19 cellular contexts compared by ENCODE assay signal in the genomic region with DNA sequence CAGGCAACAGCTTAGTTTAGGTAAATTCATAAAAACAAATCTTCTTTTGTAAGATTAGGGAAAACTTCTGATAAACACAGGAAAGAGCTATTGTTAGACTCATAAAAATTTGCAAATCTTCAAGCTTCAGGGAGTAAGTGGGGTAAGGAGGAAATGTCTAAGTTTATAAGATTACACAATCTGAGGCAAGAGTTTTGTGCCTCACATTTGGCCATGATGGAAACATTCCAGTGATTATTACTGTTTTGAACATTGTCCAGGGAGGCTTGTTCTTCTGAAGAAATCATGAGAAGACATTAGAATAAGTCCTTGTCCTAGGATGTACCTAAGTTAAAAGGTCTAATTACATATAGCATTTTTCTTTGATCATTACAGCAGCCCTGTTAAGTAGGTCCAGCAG.
A peak's percentile ranks its signal among the peaks of the same experiment; 100 is the strongest.
DNase-seq lines count a peak whose midpoint lies in the region; ATAC-seq and TF ChIP-seq lines count a peak whose summit lies in the region.
"Had no signal": no experiment of that assay in that cellular context is flagged by ENCODE, and none has a peak within 500 bp of the region (broad histone marks: within the 10 kb centered on the region; RNA-seq: fewer than 3 reads in every experiment).

No MANE protein-coding gene starts in this region.

- no peak for ATAC-seq in left lobe of liver
- ATAC-seq: body of pancreas; K562; stimulated activated naive B cell treated with anti-CD40 and anti-IgM and Interleukin-4, amounts not matched to agents 10 μg/mL and 1 μg/mL and 100 μg/mL, for 72 hours had no signal

- no peaks in the 10 kb centered on the region for H3K9me3 ChIP-seq in sigmoid colon
- H3K9me3 ChIP-seq: body of pancreas, HAP-1, transverse colon had no signal

- peak overlapping the region; percentile 29 to 52 (median 40) for H3K27ac ChIP-seq in sigmoid colon
- H3K27ac ChIP-seq: body of pancreas, epithelial cell of prostate had no signal

- H3K36me3 ChIP-seq in sigmoid colon = no peaks in the 10 kb centered on the region
- H3K36me3 ChIP-seq: HAP-1, transverse colon had no signal

- peaks cover 0 to 18% (median 8%) of the 10 kb centered on the region in 4 donors for H3K4me1 ChIP-seq in sigmoid colon
- H3K4me1 ChIP-seq: body of pancreas, HAP-1 had no signal

- TF ChIP-seq CTCF in fibroblast of pulmonary artery (IDR thresholded peaks at IDR 0.05; ENCODE audit: low read length, missing control alignments) = no peak
- TF ChIP-seq CTCF in sigmoid colon (IDR thresholded peaks at IDR 0.05) = no peak

- DNase-seq in AG20443 (ENCODE audit: low spot score) (peak; percentile 10), fibroblast of pulmonary artery (ENCODE audit: low read depth) (peak; percentile 83), sigmoid colon (no peak), globus pallidus (ENCODE audit: low spot score) (no peak), left lobe of liver (ENCODE audit: low spot score) (no peak), NCI-H1417 (lab: John Stamatoyannopoulos, UW) (no peak), NCI-H1436 treated with DMSO at 0.1 percent for 48 hours (lab: John Stamatoyannopoulos, UW) (no peak)
- DNase-seq in activated T-helper 2 cell treated with anti-CD3 and anti-CD28 coated beads, Interferon-gamma antibody, Interleukin-2, Interleukin-4, amounts not matched to agents 10 μg/mL and 5 μg/mL and 100 μg/mL, durations not matched to agents 14 hours and 24 hours and 36 hours (ENCODE audit: low spot score) = no peak
- DNase-seq: activated CD4-positive, alpha-beta T cell treated with anti-CD3 and anti-CD28 coated beads, Interleukin-2, amount 50 U/mL, for 1 hour; activated CD8-positive, alpha-beta memory T cell treated with anti-CD3 and anti-CD28 coated beads, Interleukin-2, amount 50 U/mL, for 48 hours; body of pancreas; NCI-H2081; stimulated activated naive B cell treated with anti-CD40 and anti-IgM and Interleukin-4, amounts not matched to agents 10 μg/mL and 1 μg/mL and 100 μg/mL, for 72 hours; T-helper 1 cell; transverse colon had no signal

- peaks cover 62% of the 10 kb centered on the region for H3K4me1 Mint-ChIP-seq in activated T-helper 2 cell treated with anti-CD3 and anti-CD28 coated beads, Interferon-gamma antibody, Interleukin-2, Interleukin-4, amounts not matched to agents 10 μg/mL and 5 μg/mL and 100 μg/mL, durations not matched to agents 14 hours and 24 hours and 36 hours (ENCODE audit: low read depth)
- H3K4me1 Mint-ChIP-seq: stimulated activated naive B cell treated with anti-CD40 and anti-IgM and Interleukin-4, amounts not matched to agents 10 μg/mL and 1 μg/mL and 100 μg/mL, for 72 hours had no signal

- H3K4me3 Mint-ChIP-seq in activated T-helper 2 cell treated with anti-CD3 and anti-CD28 coated beads, Interferon-gamma antibody, Interleukin-2, Interleukin-4, amounts not matched to agents 10 μg/mL and 5 μg/mL and 100 μg/mL, durations not matched to agents 14 hours and 24 hours and 36 hours (ENCODE audit: low read depth) = no peak overlapping the region
- H3K4me3 Mint-ChIP-seq: dendritic cell treated with granulocyte-macrophage colony-stimulating factor and Interleukin-4, amounts not matched to agents 40 ng/mL and 50 ng/mL, for 4 days; stimulated activated naive B cell treated with anti-CD40 and anti-IgM and Interleukin-4, amounts not matched to agents 10 μg/mL and 1 μg/mL and 100 μg/mL, for 72 hours had no signal

- no peak for TF ChIP-seq POLR2A in sigmoid colon (IDR thresholded peaks at IDR 0.05)

- intact Hi-C loops in activated T-helper 2 cell treated with anti-CD3 and anti-CD28 coated beads, Interferon-gamma antibody, Interleukin-2, Interleukin-4, amounts not matched to agents 10 μg/mL and 5 μg/mL and 100 μg/mL, durations not matched to agents 14 hours and 24 hours and 36 hours (cut with micrococcal nuclease) = loop anchor here (5.0 kb wide), 1 partner anchor 167 kb away; no protein-coding TSS in a partner anchor
- intact Hi-C loops in sigmoid colon (cut with DNase I) = no loop called here

- no peak overlapping the region for H3K4me3 ChIP-seq in fibroblast of pulmonary artery (replicated peaks; ENCODE audit: low read depth, low read length)
- H3K4me3 ChIP-seq in sigmoid colon = no peak overlapping the region
- H3K4me3 ChIP-seq: body of pancreas, HAP-1, K562, transverse colon had no signal

- H3K27me3 ChIP-seq in sigmoid colon = no peaks in the 10 kb centered on the region
- H3K27me3 ChIP-seq: body of pancreas, transverse colon had no signal

- no peak for TF ChIP-seq EP300 in sigmoid colon (IDR thresholded peaks at IDR 0.05)

- H3K9me3 Mint-ChIP-seq in activated T-helper 2 cell treated with anti-CD3 and anti-CD28 coated beads, Interferon-gamma antibody, Interleukin-2, Interleukin-4, amounts not matched to agents 10 μg/mL and 5 μg/mL and 100 μg/mL, durations not matched to agents 14 hours and 24 hours and 36 hours = peaks cover 11% of the 10 kb centered on the region
- H3K9me3 Mint-ChIP-seq: dendritic cell treated with granulocyte-macrophage colony-stimulating factor and Interleukin-4, amounts not matched to agents 40 ng/mL and 50 ng/mL, for 4 days; stimulated activated naive B cell treated with anti-CD40 and anti-IgM and Interleukin-4, amounts not matched to agents 10 μg/mL and 1 μg/mL and 100 μg/mL, for 72 hours had no signal

- peak overlapping the region; percentile 56 for H3K27ac Mint-ChIP-seq in activated T-helper 2 cell treated with anti-CD3 and anti-CD28 coated beads, Interferon-gamma antibody, Interleukin-2, Interleukin-4, amounts not matched to agents 10 μg/mL and 5 μg/mL and 100 μg/mL, durations not matched to agents 14 hours and 24 hours and 36 hours
- H3K27ac Mint-ChIP-seq: dendritic cell treated with granulocyte-macrophage colony-stimulating factor and Interleukin-4, amounts not matched to agents 40 ng/mL and 50 ng/mL, for 4 days; stimulated activated naive B cell treated with anti-CD40 and anti-IgM and Interleukin-4, amounts not matched to agents 10 μg/mL and 1 μg/mL and 100 μg/mL, for 72 hours had no signal

- H3K27me3 Mint-ChIP-seq in activated T-helper 2 cell treated with anti-CD3 and anti-CD28 coated beads, Interferon-gamma antibody, Interleukin-2, Interleukin-4, amounts not matched to agents 10 μg/mL and 5 μg/mL and 100 μg/mL, durations not matched to agents 14 hours and 24 hours and 36 hours (ENCODE audit: low read depth) = no peaks in the 10 kb centered on the region
- H3K27me3 Mint-ChIP-seq: dendritic cell treated with granulocyte-macrophage colony-stimulating factor and Interleukin-4, amounts not matched to agents 40 ng/mL and 50 ng/mL, for 4 days had no signal

- H3K36me3 Mint-ChIP-seq in activated T-helper 2 cell treated with anti-CD3 and anti-CD28 coated beads, Interferon-gamma antibody, Interleukin-2, Interleukin-4, amounts not matched to agents 10 μg/mL and 5 μg/mL and 100 μg/mL, durations not matched to agents 14 hours and 24 hours and 36 hours (ENCODE audit: low read depth) = peaks cover 38% of the 10 kb centered on the region
- H3K36me3 Mint-ChIP-seq: stimulated activated naive B cell treated with anti-CD40 and anti-IgM and Interleukin-4, amounts not matched to agents 10 μg/mL and 1 μg/mL and 100 μg/mL, for 72 hours had no signal

Comparison
In these comparisons a context has a peak if more than half of its experiments do, and no peak if none do; other contexts are left out.
1. DNase-seq: peak in AG20443 (single experiment) and fibroblast of pulmonary artery (single experiment); none in activated T-helper 2 cell treated with anti-CD3 and anti-CD28 coated beads, Interferon-gamma antibody, Interleukin-2, Interleukin-4, amounts not matched to agents 10 μg/mL and 5 μg/mL and 100 μg/mL, durations not matched to agents 14 hours and 24 hours and 36 hours (single experiment), sigmoid colon (single experiment), globus pallidus (single experiment), left lobe of liver (single experiment), NCI-H1417 (0 of 3) and NCI-H1436 treated with DMSO at 0.1 percent for 48 hours (single experiment).